In the genomic region with DNA sequence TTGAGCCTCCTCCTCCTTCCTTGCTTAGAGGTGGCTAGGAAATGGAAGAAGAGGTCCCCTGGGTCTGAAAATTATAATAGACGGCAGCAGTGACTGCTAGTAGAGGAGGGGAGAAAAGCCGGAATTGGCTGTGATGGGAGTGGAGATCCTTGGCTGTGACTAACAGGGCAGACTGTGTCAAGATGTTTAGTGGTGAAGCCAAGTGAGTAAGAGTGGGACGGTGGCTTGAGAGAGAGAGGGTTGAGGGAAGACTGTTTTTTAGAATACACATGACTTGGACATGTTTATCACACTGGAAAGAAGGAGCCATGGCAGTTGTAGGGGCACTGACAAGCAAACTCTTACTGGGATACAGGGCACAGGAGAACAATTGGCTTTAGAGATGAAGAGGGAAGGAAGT, we compare ENCODE assay signal across 14 cellular contexts.
DNase-seq lines count a peak whose midpoint lies in the region; FAIRE-seq and TF ChIP-seq lines count a peak whose summit lies in the region.
"Had no signal": no experiment of that assay in that cellular context is flagged by ENCODE, and none has a peak within 500 bp of the region (broad histone marks: within the 10 kb centered on the region; RNA-seq: fewer than 3 reads in every experiment).

No MANE protein-coding gene starts in this region.

- H3K23ac ChIP-seq in neuronal stem cell (ENCODE audit: low read depth, low read length, poor library complexity) = no peak overlapping the region

- TF ChIP-seq CTCF in OCI-LY3 (IDR thresholded peaks at IDR 0.05; ENCODE audit: low read depth, low read length) (no peak), spleen (IDR thresholded peaks at IDR 0.05 in 8 of 11, conservative IDR thresholded peaks at IDR 0.05 in 3 of 11) (no peak)

- peak; percentile 89 for DNase-seq in Daoy (ENCODE audit: low read depth)
- peak; percentile 44 for DNase-seq in fibroblast of gingiva (ENCODE audit: low read depth)
- DNase-seq in neuronal stem cell (ENCODE audit: low spot score) = no peak
- DNase-seq in spleen = no peak
- no peak for DNase-seq in GM12891 (ENCODE audit: insufficient read length, low spot score)
- no peak for DNase-seq in NCI-H2107 treated with DMSO at 0.1 percent for 48 hours (lab: John Stamatoyannopoulos, UW; ENCODE audit: unreplicated experiment)
- DNase-seq in DMS153 treated with DMSO at 0.1 percent for 48 hours (lab: John Stamatoyannopoulos, UW; ENCODE audit: unreplicated experiment) = no peak
- DNase-seq: CD8-positive, alpha-beta memory T cell; effector CD4-positive, alpha-beta T cell; hippocampal formation; NCI-H1105; NCI-H526; SIG-M5 had no signal

- TF ChIP-seq POLR2A in spleen (IDR thresholded peaks at IDR 0.05) = no peak
- TF ChIP-seq POLR2A in GM12891 (IDR thresholded peaks at IDR 0.05; ENCODE audit: low read depth, low read length) = no peak

- no peak overlapping the region for H4K8ac ChIP-seq in neuronal stem cell (ENCODE audit: low read depth, low read length)

- FAIRE-seq in GM12891 (lab: Jason Lieb, UNC) = no peak

- H3K18ac ChIP-seq in neuronal stem cell (ENCODE audit: low read length) = no peak overlapping the region

- H3K36me3 ChIP-seq in OCI-LY3 (replicated peaks; ENCODE audit: low read depth, low read length) = peaks cover 4% of the 10 kb centered on the region
- H3K36me3 ChIP-seq in neuronal stem cell (replicated peaks in 1 of 2; ENCODE audit: control insufficient read depth in 2 of 2, insufficient read depth in 2 of 2, low read length in 2 of 2) = peaks cover 1 to 2% of the 10 kb centered on the region in 2 donors
- no peaks in the 10 kb centered on the region for H3K36me3 ChIP-seq in spleen

- H3K14ac ChIP-seq in neuronal stem cell (ENCODE audit: low read length) = no peak overlapping the region

- H3K4me1 ChIP-seq in OCI-LY3 (ENCODE audit: low read length) (peaks cover 24% of the 10 kb centered on the region), neuronal stem cell (ENCODE audit: control insufficient read depth in 2 of 2, insufficient read depth in 1 of 2, low read depth in 1 of 2, low read length in 2 of 2) (peaks cover 8 to 11% of the 10 kb centered on the region in 2 donors), spleen (no peaks in the 10 kb centered on the region)

- H2BK15ac ChIP-seq in neuronal stem cell (ENCODE audit: low read length) = no peak overlapping the region

- no peaks in the 10 kb centered on the region for H3K79me2 ChIP-seq in OCI-LY3 (ENCODE audit: low read length)

- H4K20me1 ChIP-seq in OCI-LY3 (ENCODE audit: insufficient read depth, low read length) = 0 out of 2 replicates have a peak, but pooled peaks cover 3% of the 10 kb centered on the region

- H2AFZ ChIP-seq in OCI-LY3 (ENCODE audit: low read depth, low read length) = no peak overlapping the region
- peak overlapping the region; percentile 58 for H2AFZ ChIP-seq in neuronal stem cell (ENCODE audit: low read length)

- intact Hi-C loops in spleen (cut with DNase I; ENCODE audit: low total_unique reads) = no loop called here

- WGBS in neuronal stem cell (ENCODE audit: extremely low coverage in 2 of 2, insufficient read length in 2 of 2, insufficient replicate concordance in 1 of 2), 2 donors = no CpG with 5 or more reads among the region's 3 CpGs
- WGBS in spleen, 5 donors = 66 to 82% (median 75%) methylated on average over 3 of the region's 3 CpGs

- H4K91ac ChIP-seq in neuronal stem cell (ENCODE audit: low read depth, low read length, poor library complexity) = no peak overlapping the region

- H3K4ac ChIP-seq in neuronal stem cell (ENCODE audit: low read length) = no peak overlapping the region

- H3K27me3 ChIP-seq in OCI-LY3 (ENCODE audit: low read depth, low read length) (peaks cover 63% of the 10 kb centered on the region), neuronal stem cell (ENCODE audit: control insufficient read depth in 3 of 3, insufficient read depth in 3 of 3, low read depth in 1 of 3, low read length in 3 of 3) (no peaks in the 10 kb centered on the region), spleen (replicated peaks in 1 of 7) (no peaks in the 10 kb centered on the region)

- H3K9ac ChIP-seq in OCI-LY3 (ENCODE audit: low read length) (no peak overlapping the region), neuronal stem cell (ENCODE audit: low read depth, low read length, poor library complexity) (no peak overlapping the region)

- no peak overlapping the region for H2BK12ac ChIP-seq in neuronal stem cell (ENCODE audit: low read length)

- H3K4me3 ChIP-seq in OCI-LY3 (ENCODE audit: low read length) (0 out of 2 replicates have a peak overlapping the region, but pooled peaks have one; percentile 36), neuronal stem cell (ENCODE audit: low read length in 2 of 2) (no peak overlapping the region), spleen (no peak overlapping the region)

- H3K79me1 ChIP-seq in neuronal stem cell (ENCODE audit: low read depth, low read length) = no peaks in the 10 kb centered on the region

- H3K4me2 ChIP-seq in OCI-LY3 (ENCODE audit: low read length) = peak overlapping the region; percentile 38
- H3K4me2 ChIP-seq in neuronal stem cell (ENCODE audit: insufficient read depth, low read length, poor library complexity, severe bottlenecking) = no peak overlapping the region

- H3K9me3 ChIP-seq in OCI-LY3 (ENCODE audit: insufficient read depth, low read length) (0 out of 2 replicates have a peak, but pooled peaks cover 10% of the 10 kb centered on the region), neuronal stem cell (replicated peaks in 1 of 2; ENCODE audit: control insufficient read depth in 2 of 2, insufficient read depth in 1 of 2, low read depth in 1 of 2, low read length in 2 of 2) (peaks cover 2 to 4% of the 10 kb centered on the region in 2 donors), spleen (peaks cover 0 to 16% (median 4%) of the 10 kb centered on the region in 8 donors)

- no peak overlapping the region for H2AK5ac ChIP-seq in neuronal stem cell (ENCODE audit: low read depth, low read length)

- H3K27ac ChIP-seq in OCI-LY3 (ENCODE audit: low read length) = no peak overlapping the region
- peak overlapping the region; percentile 81 for H3K27ac ChIP-seq in neuronal stem cell (replicated peaks; ENCODE audit: low read length)
- H3K27ac ChIP-seq in spleen = no peak overlapping the region

- no peak overlapping the region for H2BK120ac ChIP-seq in neuronal stem cell (ENCODE audit: low read depth, low read length)

- H2BK5ac ChIP-seq in neuronal stem cell (ENCODE audit: low read length) = no peak overlapping the region

TF ChIP-seq in GM12891, 5 proteins besides CTCF, POLR2A, EP300 and RAD21:
- no peak for TF ChIP-seq PAX5 (IDR thresholded peaks at IDR 0.05; ENCODE audit: insufficient read depth, low read length, severe bottlenecking)
- TF ChIP-seq POU2F2 (IDR thresholded peaks at IDR 0.05; ENCODE audit: low read depth, low read length) = no peak
- TF ChIP-seq TAF1 (IDR thresholded peaks at IDR 0.05; ENCODE audit: low read depth, low read length) = no peak
- no peak for TF ChIP-seq SPI1 (IDR thresholded peaks at IDR 0.05; ENCODE audit: low read depth, low read length)
- TF ChIP-seq POLR2AphosphoS5 (IDR thresholded peaks at IDR 0.05; ENCODE audit: low read depth, low read length) = no peak

Comparison
In these comparisons a context has a peak if more than half of its experiments do, and no peak if none do; other contexts are left out.
1. DNase-seq: peak in Daoy (single experiment) and fibroblast of gingiva (single experiment); none in neuronal stem cell (single experiment), spleen (single experiment), GM12891 (single experiment), NCI-H2107 treated with DMSO at 0.1 percent for 48 hours (single experiment) and DMS153 treated with DMSO at 0.1 percent for 48 hours (single experiment).